In the genomic region with DNA sequence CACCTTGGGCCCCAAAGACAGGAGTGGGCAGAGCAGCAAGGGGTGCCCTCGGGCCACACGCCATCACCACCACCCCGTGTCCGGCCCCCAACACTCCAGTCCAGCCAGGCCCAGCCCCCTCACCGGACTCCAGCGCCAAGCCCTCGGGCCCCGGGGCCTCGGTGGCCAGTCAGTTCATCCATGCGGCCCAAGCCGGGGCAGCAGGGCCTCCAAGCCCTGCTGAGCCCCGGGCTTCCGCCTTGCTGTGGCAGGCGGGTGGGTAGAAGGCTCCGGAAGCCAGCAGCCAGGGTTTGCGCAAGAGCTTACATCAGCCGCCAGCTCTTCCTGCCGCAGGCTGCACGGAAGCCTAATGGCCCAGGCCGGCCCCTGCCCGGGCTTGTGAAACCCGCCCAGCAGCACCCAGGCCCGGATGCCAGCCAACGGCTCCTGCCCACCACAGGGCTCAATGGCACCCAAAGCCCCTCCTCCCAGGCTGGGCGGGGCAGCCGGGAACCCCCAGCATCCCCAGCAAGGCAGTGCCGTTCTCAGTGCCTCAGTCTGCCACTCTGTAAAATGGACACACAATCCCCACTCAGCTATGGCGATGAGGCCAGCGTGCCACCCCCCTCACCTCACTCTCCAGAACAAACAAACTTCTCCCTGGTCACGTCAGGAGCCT, we compare ENCODE assay signal across 1 cellular context.
TF ChIP-seq lines count a peak whose summit lies in the region.

No MANE protein-coding gene starts in this region.

TF ChIP-seq in GM12878, 131 proteins besides CTCF, POLR2A, EP300 and RAD21 (continued from another document and continues in another):
- TF ChIP-seq IRF4 (IDR thresholded peaks at IDR 0.05; ENCODE audit: low read depth, low read length) (peak; percentile 69), RELB (IDR thresholded peaks at IDR 0.05; ENCODE audit: low read depth) (no peak), JUNB (IDR thresholded peaks at IDR 0.05) (no peak), ZNF274 (IDR thresholded peaks at IDR 0.05; ENCODE audit: insufficient read depth, insufficient read length) (no peak), PML (IDR thresholded peaks at IDR 0.05; ENCODE audit: low read length) (0 out of 2 replicates have a peak, but pooled peaks have one; percentile 46), BCL11A (IDR thresholded peaks at IDR 0.05; ENCODE audit: low read depth, low read length) (0 out of 2 replicates have a peak, but pooled peaks have one; percentile 49), GABPA (IDR thresholded peaks at IDR 0.05; ENCODE audit: low read depth) (peak; percentile 72), EGR1 (IDR thresholded peaks at IDR 0.05; ENCODE audit: borderline replicate concordance in 1 of 2, low read depth in 2 of 2, low read length in 2 of 2) (no peak), ELK1 (IDR thresholded peaks at IDR 0.05; ENCODE audit: low read depth, low read length) (peak; percentile 44; the same call in 1 of the 2 replicates), ZNF384 (IDR thresholded peaks at IDR 0.05; ENCODE audit: borderline replicate concordance, low read depth, low read length) (no peak), CBFB (IDR thresholded peaks at IDR 0.05; ENCODE audit: low read depth) (0 out of 2 replicates have a peak, but pooled peaks have one; percentile 46), SMC3 (IDR thresholded peaks at IDR 0.05; ENCODE audit: borderline replicate concordance, low read length) (no peak), HDAC2 (IDR thresholded peaks at IDR 0.05) (no peak), ZNF207 (IDR thresholded peaks at IDR 0.05; ENCODE audit: borderline replicate concordance) (no peak), E2F8 (IDR thresholded peaks at IDR 0.05; ENCODE audit: low read depth, partially characterized antibody) (no peak), ZSCAN29 (IDR thresholded peaks at IDR 0.05) (peak; percentile 56; the same call in 1 of the 2 replicates), ATF2 (IDR thresholded peaks at IDR 0.05; ENCODE audit: low read length) (no peak), RAD51 (IDR thresholded peaks at IDR 0.05) (no peak), CREB1 (IDR thresholded peaks at IDR 0.05; ENCODE audit: low read depth) (0 out of 2 replicates have a peak, but pooled peaks have one; percentile 38), ZBTB4 (CRISPR knock-in tag; IDR thresholded peaks at IDR 0.05) (no peak), TAF1 (IDR thresholded peaks at IDR 0.05; ENCODE audit: borderline replicate concordance, low read depth, low read length) (peak; percentile 72), SMARCA5 (IDR thresholded peaks at IDR 0.05) (peak; percentile 100), ZNF24 (IDR thresholded peaks at IDR 0.05) (peak; percentile 60; the same call in 1 of the 2 replicates), POLR2AphosphoS2 (IDR thresholded peaks at IDR 0.05; ENCODE audit: low read depth, low read length) (peak; percentile 25; the same call in 1 of the 2 replicates), RCOR1 (conservative IDR thresholded peaks at IDR 0.05; ENCODE audit: low read depth, low read length) (peak; percentile 92), YY1 (IDR thresholded peaks at IDR 0.05; ENCODE audit: low read depth, low read length) (peak; percentile 79), CREM (IDR thresholded peaks at IDR 0.05; ENCODE audit: low read depth) (peak; percentile 29; the same call in 1 of the 2 replicates), EED (IDR thresholded peaks at IDR 0.05; ENCODE audit: low read depth) (no peak), SREBF2 (IDR thresholded peaks at IDR 0.05; ENCODE audit: low read length) (no peak), CEBPB (IDR thresholded peaks at IDR 0.05; ENCODE audit: borderline replicate concordance in 1 of 2, low read depth in 2 of 2, low read length in 2 of 2) (peak in 1 of 2 experiments; percentile 98; a peak in 2 of 4 replicates), CHD2 (IDR thresholded peaks at IDR 0.05; ENCODE audit: borderline replicate concordance, low read depth, low read length) (no peak), TCF12 (IDR thresholded peaks at IDR 0.05; ENCODE audit: low read depth, low read length) (peak; percentile 47; the same call in 1 of the 2 replicates), NFIC (IDR thresholded peaks at IDR 0.05; ENCODE audit: low read depth, low read length) (no peak), IKZF2 (IDR thresholded peaks at IDR 0.05) (peak; percentile 41 to 62; a peak in 3 of 4 replicates)
- TF ChIP-seq, protein P1, sequence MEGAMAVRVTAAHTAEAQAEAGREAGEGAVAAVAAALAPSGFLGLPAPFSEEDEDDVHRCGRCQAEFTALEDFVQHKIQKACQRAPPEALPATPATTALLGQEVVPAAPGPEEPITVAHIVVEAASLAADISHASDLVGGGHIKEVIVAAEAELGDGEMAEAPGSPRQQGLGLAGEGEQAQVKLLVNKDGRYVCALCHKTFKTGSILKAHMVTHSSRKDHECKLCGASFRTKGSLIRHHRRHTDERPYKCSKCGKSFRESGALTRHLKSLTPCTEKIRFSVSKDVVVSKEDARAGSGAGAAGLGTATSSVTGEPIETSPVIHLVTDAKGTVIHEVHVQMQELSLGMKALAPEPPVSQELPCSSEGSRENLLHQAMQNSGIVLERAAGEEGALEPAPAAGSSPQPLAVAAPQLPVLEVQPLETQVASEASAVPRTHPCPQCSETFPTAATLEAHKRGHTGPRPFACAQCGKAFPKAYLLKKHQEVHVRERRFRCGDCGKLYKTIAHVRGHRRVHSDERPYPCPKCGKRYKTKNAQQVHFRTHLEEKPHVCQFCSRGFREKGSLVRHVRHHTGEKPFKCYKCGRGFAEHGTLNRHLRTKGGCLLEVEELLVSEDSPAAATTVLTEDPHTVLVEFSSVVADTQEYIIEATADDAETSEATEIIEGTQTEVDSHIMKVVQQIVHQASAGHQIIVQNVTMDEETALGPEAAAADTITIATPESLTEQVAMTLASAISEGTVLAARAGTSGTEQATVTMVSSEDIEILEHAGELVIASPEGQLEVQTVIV (IDR thresholded peaks at IDR 0.05; ENCODE audit: borderline replicate concordance, partially characterized antibody), result peak; percentile 47
- TF ChIP-seq, protein P2, sequence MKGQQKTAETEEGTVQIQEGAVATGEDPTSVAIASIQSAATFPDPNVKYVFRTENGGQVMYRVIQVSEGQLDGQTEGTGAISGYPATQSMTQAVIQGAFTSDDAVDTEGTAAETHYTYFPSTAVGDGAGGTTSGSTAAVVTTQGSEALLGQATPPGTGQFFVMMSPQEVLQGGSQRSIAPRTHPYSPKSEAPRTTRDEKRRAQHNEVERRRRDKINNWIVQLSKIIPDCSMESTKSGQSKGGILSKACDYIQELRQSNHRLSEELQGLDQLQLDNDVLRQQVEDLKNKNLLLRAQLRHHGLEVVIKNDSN (IDR thresholded peaks at IDR 0.05; ENCODE audit: borderline replicate concordance, extremely low read length, insufficient read depth, low read depth, low read length), result no peak
- TF ChIP-seq, protein P3, sequence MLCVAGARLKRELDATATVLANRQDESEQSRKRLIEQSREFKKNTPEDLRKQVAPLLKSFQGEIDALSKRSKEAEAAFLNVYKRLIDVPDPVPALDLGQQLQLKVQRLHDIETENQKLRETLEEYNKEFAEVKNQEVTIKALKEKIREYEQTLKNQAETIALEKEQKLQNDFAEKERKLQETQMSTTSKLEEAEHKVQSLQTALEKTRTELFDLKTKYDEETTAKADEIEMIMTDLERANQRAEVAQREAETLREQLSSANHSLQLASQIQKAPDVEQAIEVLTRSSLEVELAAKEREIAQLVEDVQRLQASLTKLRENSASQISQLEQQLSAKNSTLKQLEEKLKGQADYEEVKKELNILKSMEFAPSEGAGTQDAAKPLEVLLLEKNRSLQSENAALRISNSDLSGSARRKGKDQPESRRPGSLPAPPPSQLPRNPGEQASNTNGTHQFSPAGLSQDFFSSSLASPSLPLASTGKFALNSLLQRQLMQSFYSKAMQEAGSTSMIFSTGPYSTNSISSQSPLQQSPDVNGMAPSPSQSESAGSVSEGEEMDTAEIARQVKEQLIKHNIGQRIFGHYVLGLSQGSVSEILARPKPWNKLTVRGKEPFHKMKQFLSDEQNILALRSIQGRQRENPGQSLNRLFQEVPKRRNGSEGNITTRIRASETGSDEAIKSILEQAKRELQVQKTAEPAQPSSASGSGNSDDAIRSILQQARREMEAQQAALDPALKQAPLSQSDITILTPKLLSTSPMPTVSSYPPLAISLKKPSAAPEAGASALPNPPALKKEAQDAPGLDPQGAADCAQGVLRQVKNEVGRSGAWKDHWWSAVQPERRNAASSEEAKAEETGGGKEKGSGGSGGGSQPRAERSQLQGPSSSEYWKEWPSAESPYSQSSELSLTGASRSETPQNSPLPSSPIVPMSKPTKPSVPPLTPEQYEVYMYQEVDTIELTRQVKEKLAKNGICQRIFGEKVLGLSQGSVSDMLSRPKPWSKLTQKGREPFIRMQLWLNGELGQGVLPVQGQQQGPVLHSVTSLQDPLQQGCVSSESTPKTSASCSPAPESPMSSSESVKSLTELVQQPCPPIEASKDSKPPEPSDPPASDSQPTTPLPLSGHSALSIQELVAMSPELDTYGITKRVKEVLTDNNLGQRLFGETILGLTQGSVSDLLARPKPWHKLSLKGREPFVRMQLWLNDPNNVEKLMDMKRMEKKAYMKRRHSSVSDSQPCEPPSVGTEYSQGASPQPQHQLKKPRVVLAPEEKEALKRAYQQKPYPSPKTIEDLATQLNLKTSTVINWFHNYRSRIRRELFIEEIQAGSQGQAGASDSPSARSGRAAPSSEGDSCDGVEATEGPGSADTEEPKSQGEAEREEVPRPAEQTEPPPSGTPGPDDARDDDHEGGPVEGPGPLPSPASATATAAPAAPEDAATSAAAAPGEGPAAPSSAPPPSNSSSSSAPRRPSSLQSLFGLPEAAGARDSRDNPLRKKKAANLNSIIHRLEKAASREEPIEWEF (IDR thresholded peaks at IDR 0.05; ENCODE audit: insufficient replicate concordance, low read depth, low read length), result peak; percentile 20
